21 cellular contexts compared by ENCODE assay signal in the genomic region with DNA sequence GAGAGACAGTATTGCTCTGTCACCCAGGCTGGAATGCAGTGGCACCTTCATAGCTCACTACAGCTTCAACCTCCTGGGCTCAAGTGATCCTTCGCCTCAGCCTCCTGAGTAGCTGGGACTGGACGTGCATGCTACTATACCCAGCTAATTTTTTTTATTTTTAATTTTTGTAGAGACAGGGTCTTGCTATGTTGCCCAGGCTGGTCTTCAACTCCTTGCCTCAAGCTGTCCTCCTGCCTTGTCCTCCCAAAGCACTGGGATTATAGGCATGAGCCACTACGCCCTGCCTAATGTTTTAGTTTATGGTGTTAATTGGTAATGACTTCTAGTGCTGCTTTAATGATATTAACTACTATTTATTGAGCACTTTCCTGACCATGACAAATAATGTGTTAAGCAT. TPM values are rescaled to one million over a fixed set of nuclear protein-coding genes. Genes with fewer than 3 reads are reported as not detected.
A peak's percentile ranks its signal among the peaks of the same experiment; 100 is the strongest.
DNase-seq lines count a peak whose midpoint lies in the region; ATAC-seq, FAIRE-seq and TF ChIP-seq lines count a peak whose summit lies in the region.
"Had no signal": no experiment of that assay in that cellular context is flagged by ENCODE, and none has a peak within 500 bp of the region (broad histone marks: within the 10 kb centered on the region; RNA-seq: fewer than 3 reads in every experiment).

No MANE protein-coding gene starts in this region.

- no peak for TF ChIP-seq POLR2A in K562 (conservative IDR thresholded peaks at IDR 0.05)

- H3K36me3 ChIP-seq in mammary epithelial cell (ENCODE audit: insufficient read depth, low read length) (peaks cover 18% of the 10 kb centered on the region), K562 (ENCODE audit: control insufficient read depth, insufficient read depth, low read length) (peaks cover 62% of the 10 kb centered on the region)

- H3K27me3 ChIP-seq in mammary epithelial cell (ENCODE audit: insufficient read depth, low read length) (no peaks in the 10 kb centered on the region), K562 (ENCODE audit: control insufficient read depth in 2 of 2, insufficient read depth in 2 of 2, low read length in 2 of 2) (no peaks in the 10 kb centered on the region)

- H3K9me1 ChIP-seq in K562 (ENCODE audit: control insufficient read depth, insufficient read depth, low read length): no peaks in the 10 kb centered on the region

- H3K27ac ChIP-seq in mammary epithelial cell (ENCODE audit: insufficient read depth, low read depth, low read length): no peak overlapping the region
- H3K27ac ChIP-seq in K562 (ENCODE audit: extremely low read depth, low read depth, low read length): no peak overlapping the region
- H3K27ac ChIP-seq: C4-2B had no signal

- DNase-seq in MCF 10A (ENCODE audit: unreplicated experiment): no peak
- DNase-seq in mammary epithelial cell: no peak
- peak; percentile 15 for DNase-seq in SK-N-DZ (ENCODE audit: low spot score)
- DNase-seq in K562 (ENCODE audit: extremely low read depth in 1 of 4, low spot score in 3 of 4): no peak
- no peak for DNase-seq in CD1c-positive myeloid dendritic cell (ENCODE audit: extremely low spot score)
- no peak for DNase-seq in NK-92 treated with Interleukin-12 subunit alpha and Interleukin-12 subunit beta, amount 100 ng/mL, for 24 hours (lab: John Stamatoyannopoulos, UW)
- DNase-seq: AML-193; CD4-positive, alpha-beta memory T cell; DMS153; DMS79; GDM1; HCEC 1CT; HFFc6 had no signal

- H3K4me2 ChIP-seq in mammary epithelial cell (ENCODE audit: insufficient read depth, low read depth, low read length) (no peak overlapping the region), K562 (ENCODE audit: insufficient read depth, low read length) (no peak overlapping the region)
- H3K4me2 ChIP-seq: GM23338 had no signal

- intact Hi-C loops in MCF 10A (cut with micrococcal nuclease): no loop called here
- intact Hi-C loops in mammary epithelial cell (cut with micrococcal nuclease): no loop called here
- intact Hi-C loops in K562 (cut with micrococcal nuclease): no loop called here

- H3K4me1 ChIP-seq in mammary epithelial cell (ENCODE audit: insufficient read depth, low read length) (no peaks in the 10 kb centered on the region), K562 (replicated peaks in 1 of 2; ENCODE audit: control insufficient read depth in 2 of 2, insufficient read depth in 2 of 2, low read length in 2 of 2) (peaks cover 0 to 2% of the 10 kb centered on the region in 2 experiments; a peak in 1 of 5 replicates)

- H3K9ac ChIP-seq in mammary epithelial cell (ENCODE audit: insufficient read depth, low read length) (no peak overlapping the region), K562 (ENCODE audit: insufficient read depth in 1 of 2, low read depth in 2 of 2, low read length in 2 of 2) (no peak overlapping the region)

- dilution Hi-C loops in mammary epithelial cell (cut with HindIII; ENCODE audit: low sequenced_read_pairs): no loop called here

- H4K20me1 ChIP-seq in mammary epithelial cell (ENCODE audit: insufficient read depth, low read length): peaks cover 3% of the 10 kb centered on the region
- H4K20me1 ChIP-seq in K562 (replicated peaks; ENCODE audit: control insufficient read depth, insufficient read depth, low read length): no peaks in the 10 kb centered on the region; the same call in 1 of the 2 replicates

- in situ Hi-C loops in mammary epithelial cell (cut with MboI; ENCODE audit: low sequenced_read_pairs in 2 of 2) (no loop called here), K562 (cut with MboI) (no loop called here)

- H3K27ac Mint-ChIP-seq in MCF 10A (ENCODE audit: low read depth, unreplicated experiment): peak overlapping the region; percentile 31
- H3K27ac Mint-ChIP-seq: GM23338, HFFc6, IgD-negative memory B cell had no signal

- CTCF ChIA-PET in MCF 10A (lab: Yijun Ruan, JAX) (no interaction called here), mammary epithelial cell (lab: Charles Lee; ENCODE audit: low non-redundant PET) (no interaction called here), K562 (lab: Yijun Ruan, JAX; ENCODE audit: low intra/inter-chr PET ratio) (no interaction called here)

- H3K36me3 Mint-ChIP-seq in MCF 10A (ENCODE audit: insufficient read depth, unreplicated experiment): peaks cover 19% of the 10 kb centered on the region

- ATAC-seq in K562: 0 out of 3 replicates have a peak, but pooled peaks have one; percentile 15
- ATAC-seq: GM23338 had no signal

- H3K9me3 Mint-ChIP-seq in MCF 10A (ENCODE audit: unreplicated experiment): no peaks in the 10 kb centered on the region
- H3K9me3 Mint-ChIP-seq: CD4-positive, alpha-beta memory T cell; GM23338; HFFc6; IgD-negative memory B cell had no signal

- no peak for TF ChIP-seq RAD21 in K562 (CRISPR knock-in tag; conservative IDR thresholded peaks at IDR 0.05 in 1 of 2, IDR thresholded peaks at IDR 0.05 in 1 of 2)

- TF ChIP-seq CTCF in MCF 10A (IDR thresholded peaks at IDR 0.05; ENCODE audit: unreplicated experiment) (no peak), mammary epithelial cell (conservative IDR thresholded peaks at IDR 0.05 in 1 of 2, IDR thresholded peaks at IDR 0.05 in 1 of 2; ENCODE audit: extremely low read depth in 1 of 2, insufficient read depth in 1 of 2, low read depth in 1 of 2, low read length in 2 of 2) (no peak), K562 (IDR thresholded peaks at IDR 0.05 in 2 of 3, conservative IDR thresholded peaks at IDR 0.05 in 1 of 3; ENCODE audit: insufficient read depth in 2 of 3, low read depth in 1 of 3, low read length in 3 of 3) (no peak)

- WGBS in mammary epithelial cell (ENCODE audit: low coverage, missing lambda C conversion rate): 100% methylated on average over 3 of the region's 3 CpGs
- WGBS in K562 (ENCODE audit: insufficient coverage, low coverage, missing lambda C conversion rate): 96% methylated on average over 3 of the region's 3 CpGs

- no peak for FAIRE-seq in K562 (lab: Jason Lieb, UNC)
- FAIRE-seq: A204.1, GM12892, GM18507, H54, HTR-8/SVneo had no signal

- H3K4me3 ChIP-seq in mammary epithelial cell (replicated peaks in 1 of 3; ENCODE audit: insufficient read depth in 1 of 3, low read depth in 2 of 3, low read length in 3 of 3) (no peak overlapping the region), K562 (no peak overlapping the region)
- H3K4me3 ChIP-seq: GM23338 had no signal

- no peak overlapping the region for H2AFZ ChIP-seq in mammary epithelial cell (ENCODE audit: low read depth, low read length)
- H2AFZ ChIP-seq in K562 (ENCODE audit: low read depth, low read length): no peak overlapping the region
- H2AFZ ChIP-seq: GM23338 had no signal

- H3K79me2 ChIP-seq in mammary epithelial cell (ENCODE audit: insufficient read depth, low read length) (peaks cover 91% of the 10 kb centered on the region), K562 (ENCODE audit: control insufficient read depth, insufficient read depth, low read length) (peaks cover 98% of the 10 kb centered on the region)

- H3K9me3 ChIP-seq in mammary epithelial cell (replicated peaks; ENCODE audit: insufficient read depth, low read length) (no peaks in the 10 kb centered on the region), K562 (replicated peaks; ENCODE audit: control insufficient read depth, insufficient read depth, low read depth, low read length) (no peaks in the 10 kb centered on the region)

- POLR2A ChIA-PET in MCF 10A (lab: Yijun Ruan, JAX) (no interaction called here), K562 (lab: Yijun Ruan, JAX) (no interaction called here)

- no peaks in the 10 kb centered on the region for H3K4me1 Mint-ChIP-seq in MCF 10A (ENCODE audit: insufficient read depth, unreplicated experiment)
- H3K4me1 Mint-ChIP-seq: GM23338 had no signal

- no TSS peak for BruUV-seq in MCF 10A (replicated peaks; lab: Mats Ljungman, UMichigan)
- BruUV-seq in mammary epithelial cell (replicated peaks; lab: Mats Ljungman, UMichigan): no TSS peak
- no TSS peak for BruUV-seq in K562 (replicated peaks; lab: Mats Ljungman, UMichigan)

- no peaks in the 10 kb centered on the region for H3K27me3 Mint-ChIP-seq in MCF 10A (ENCODE audit: insufficient read depth, unreplicated experiment)
- H3K27me3 Mint-ChIP-seq: CD4-positive, alpha-beta memory T cell; IgD-negative memory B cell had no signal

- no peak overlapping the region for H3K4me3 Mint-ChIP-seq in MCF 10A (ENCODE audit: unreplicated experiment)
- H3K4me3 Mint-ChIP-seq: GM23338, HFFc6 had no signal

- no peak for TF ChIP-seq EP300 in K562 (IDR thresholded peaks at IDR 0.05; ENCODE audit: low read length)

TF ChIP-seq in K562, 482 proteins besides CTCF, POLR2A, EP300 and RAD21:
- TF ChIP-seq TCF7 (IDR thresholded peaks at IDR 0.05; ENCODE audit: borderline replicate concordance) (no peak), ZNF121 (CRISPR knock-in tag; conservative IDR thresholded peaks at IDR 0.05) (0 out of 2 replicates have a peak, but pooled peaks have one; percentile 12)

RNA-seq across cellular contexts. Expression of a gene that starts 18.3 kb away (rescaled TPM):
- total RNA-seq in MCF 10A (2022): 42.3 and 64.5 TPM in 2 replicates
- total RNA-seq in mammary epithelial cell: 10 to 100 TPM; 18.0 to 26.2 TPM
- polyA plus RNA-seq in mammary epithelial cell: 22.5 TPM
- 18.7 TPM for polyA minus RNA-seq in mammary epithelial cell
- 73.8 and 87.5 TPM in 2 replicates for polyA plus RNA-seq in SK-N-DZ (2014; cell fraction: cytosol; rRNA removed)
- polyA plus RNA-seq in SK-N-DZ (2014; cell fraction: nucleus; rRNA removed): 33.2 and 42.1 TPM in 2 replicates
- 22.1 and 26.9 TPM in 2 replicates for total RNA-seq in K562 (2011; cell fraction: chromatin; rRNA removed; ENCODE audit: low replicate concordance)
- total RNA-seq in K562 (2011; cell fraction: nucleolus; rRNA removed): 29.9 and 33.3 TPM in 2 replicates
- 30.0 and 31.4 TPM in 2 replicates for total RNA-seq in K562 (2011; cell fraction: nucleoplasm; rRNA removed)
- total RNA-seq in K562 (2014; rRNA removed): 52.0 and 57.1 TPM in 2 replicates
- 80.6 and 89.3 TPM in 2 replicates for total RNA-seq in K562 (2014; rRNA removed; fragmentation: Illumina TruSeq; extraction: Trizol)
- 80.2 and 83.0 TPM in 2 replicates for total RNA-seq in K562 (2015; rRNA removed; fragmentation: Illumina TruSeq; extraction: Trizol)
- 100 and 105 TPM in 2 replicates for total RNA-seq in K562 (2021)
- 41.6 and 47.6 TPM in 2 replicates for polyA plus RNA-seq in K562 (2011; rRNA removed)
- polyA plus RNA-seq in K562 (2011; cell fraction: cytosol; rRNA removed): 40.6 and 48.8 TPM in 2 replicates
- 27.2 and 40.2 TPM in 2 replicates for polyA plus RNA-seq in K562 (2011; cell fraction: nucleus; rRNA removed)
- 46.0 and 49.9 TPM in 2 replicates for polyA plus RNA-seq in K562 (2012)
- polyA plus RNA-seq in K562 (2014; fragmentation: Illumina TruSeq; extraction: Trizol): 64.2 and 65.8 TPM in 2 replicates
- 10 to 100 TPM; 51.1 to 55.9 TPM for polyA plus RNA-seq in K562 (2014; fragmentation: Nextera tagmentation; extraction: Ambion mirVana)
- polyA plus RNA-seq in K562 (2014; rRNA removed): 58.2 and 62.5 TPM in 2 replicates
- 88.5 and 97.6 TPM in 2 replicates for polyA minus RNA-seq in K562 (2011; rRNA and poly(A)+ RNA removed)
- 128 and 137 TPM in 2 replicates for polyA minus RNA-seq in K562 (2011; cell fraction: cytosol; rRNA and poly(A)+ RNA removed)
- 30.6 and 35.9 TPM in 2 replicates for polyA minus RNA-seq in K562 (2011; cell fraction: nucleus; rRNA and poly(A)+ RNA removed)
